ENCODE assay signal across 20 cellular contexts in the genomic region with DNA sequence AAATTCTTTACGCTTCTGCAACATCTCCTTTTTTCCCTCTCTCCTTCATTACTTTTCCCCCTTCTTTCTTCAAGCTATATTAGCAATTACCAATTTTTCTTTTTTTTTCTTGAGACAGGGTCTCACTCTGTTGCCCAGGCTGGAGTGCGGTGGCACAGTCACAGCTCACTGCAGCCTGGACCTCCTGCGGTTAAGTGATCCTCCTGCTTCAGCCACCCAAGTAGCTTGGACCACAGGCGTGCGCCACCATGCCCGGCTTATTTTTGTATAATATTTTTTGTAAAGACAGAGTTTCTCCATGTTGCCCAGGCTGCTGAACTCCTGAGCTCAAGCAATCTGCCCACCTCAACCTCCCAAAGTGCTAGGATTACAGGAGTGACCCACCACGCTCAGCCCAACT.
"Had no signal": no experiment of that assay in that cellular context is flagged by ENCODE, and none has a peak within 500 bp of the region (broad histone marks: within the 10 kb centered on the region; RNA-seq: fewer than 3 reads in every experiment).

No MANE protein-coding gene starts in this region.

- H3K4me3 ChIP-seq: colonic mucosa, pancreas, psoas muscle, skin epidermis, suprapubic skin, thyroid gland had no signal

- H3K27me3 ChIP-seq: colonic mucosa, foreskin keratinocyte, pancreas, suprapubic skin, thyroid gland had no signal

- H3K36me3 ChIP-seq: colonic mucosa had no signal

- H3K9me3 ChIP-seq: colonic mucosa, pancreas, psoas muscle, suprapubic skin, thyroid gland had no signal

- H3K4me1 ChIP-seq: colonic mucosa, foreskin keratinocyte, pancreas, psoas muscle, suprapubic skin, thyroid gland had no signal

- DNase-seq: caudate nucleus; colonic mucosa; dermis blood vessel endothelial cell; foreskin keratinocyte; head of caudate nucleus; hypothalamus; kidney glomerular epithelial cell; mesendoderm; naive thymus-derived CD8-positive, alpha-beta T cell; occipital lobe; pancreas; psoas muscle; retina; stimulated activated CD4-positive, alpha-beta T cell treated with anti-CD3 and anti-CD28 coated beads, Interleukin-2, amount 100 ng/mL, for 24 hours; stimulated activated CD4-positive, alpha-beta T cell treated with anti-CD3 and anti-CD28 coated beads, Interleukin-4, amount 100 ng/mL, for 4 hours; stimulated activated naive CD4-positive, alpha-beta T cell treated with Interleukin-2 at 50 U/mL for 16 hours; thyroid gland had no signal

- H3K27me3 Mint-ChIP-seq: naive thymus-derived CD8-positive, alpha-beta T cell had no signal

- H3K4me3 Mint-ChIP-seq: naive thymus-derived CD8-positive, alpha-beta T cell had no signal

- ATAC-seq: foreskin keratinocyte; naive thymus-derived CD8-positive, alpha-beta T cell; psoas muscle; sciatic nerve had no signal

- H3K27ac ChIP-seq: colonic mucosa, foreskin keratinocyte, pancreas, psoas muscle, skin epidermis, suprapubic skin, thyroid gland had no signal

- H3K9me3 Mint-ChIP-seq: naive thymus-derived CD8-positive, alpha-beta T cell had no signal
